21 cellular contexts compared by ENCODE assay signal in genomic region chrX:103428525-103428924, GRCh38.
"Had no signal": no experiment of that assay in that cellular context is flagged by ENCODE, and none has a peak within 500 bp of the region (broad histone marks: within the 10 kb centered on the region; RNA-seq: fewer than 3 reads in every experiment).

No MANE protein-coding gene starts in this region.

- FAIRE-seq: RCC 7860 had no signal

- H3K4me3 ChIP-seq: SJSA1 had no signal

- H3K4me2 ChIP-seq: SK-N-SH had no signal

- H3K9me3 ChIP-seq: SJSA1, SK-N-SH had no signal

- DNase-seq: KBM-7, MV-4-11, NCI-H1048, NCI-H1105, NCI-H1417, NCI-H1436 treated with DMSO at 0.1 percent for 48 hours, NCI-H1694, NCI-H187 treated with DMSO at 0.1 percent for 48 hours, NCI-H2029 treated with DMSO at 0.1 percent for 48 hours, NCI-H2171 treated with DMSO at 0.1 percent for 48 hours, NCI-H2227 treated with DMSO at 0.1 percent for 48 hours, NCI-H524, NCI-H526 treated with DMSO at 0.1 percent for 48 hours, NCI-H774, Right ventricle myocardium superior, RPMI8226, SIG-M5, SK-N-SH, SW 1271 had no signal

- H3K27ac ChIP-seq: SJSA1 had no signal

- H3K9ac ChIP-seq: SK-N-SH had no signal

- H3K36me3 ChIP-seq: SJSA1 had no signal

- H3K27me3 ChIP-seq: SJSA1 had no signal
